ENCODE assay signal across 21 cellular contexts in genomic region chr2:29374823-29375222, GRCh38.
A peak's percentile ranks its signal among the peaks of the same experiment; 100 is the strongest.
DNase-seq lines count a peak whose midpoint lies in the region; ATAC-seq and FAIRE-seq lines count a peak whose summit lies in the region.
"Had no signal": no experiment of that assay in that cellular context is flagged by ENCODE, and none has a peak within 500 bp of the region (broad histone marks: within the 10 kb centered on the region; RNA-seq: fewer than 3 reads in every experiment).

No MANE protein-coding gene starts in this region.

- H3K27ac ChIP-seq in small intestine (ENCODE audit: low read depth in 1 of 2, low read length in 1 of 2), result no peak overlapping the region
- H3K27ac ChIP-seq: A549, SJCRH30, upper lobe of left lung had no signal

- DNase-seq in NCI-H2171 treated with DMSO at 0.1 percent for 48 hours (lab: John Stamatoyannopoulos, UW), result peak; percentile 41
- no peak for DNase-seq in NCI-H2171 (lab: John Stamatoyannopoulos, UW)
- peak; percentile 80 for DNase-seq in NCI-H345 treated with DMSO at 0.1 percent for 48 hours (lab: John Stamatoyannopoulos, UW; ENCODE audit: unreplicated experiment)
- DNase-seq in glomerular visceral epithelial cell (ENCODE audit: extremely low spot score), result peak; percentile 10
- peak; percentile 69 for DNase-seq in small intestine
- no peak for DNase-seq in NCI-H524 treated with DMSO at 0.1 percent for 48 hours (lab: John Stamatoyannopoulos, UW)
- no peak for DNase-seq in activated CD4-positive, CD25-positive, alpha-beta regulatory T cell treated with anti-CD3 and anti-CD28 coated beads, Interleukin-2, amount 50 U/mL, for 72 hours
- DNase-seq: activated naive CD4-positive, alpha-beta T cell; activated T-cell treated with anti-CD3 and anti-CD28 coated beads, Interleukin-2, amount 50 U/mL, for 72 hours; AML-193; CD4-positive, alpha-beta memory T cell; GDM1; KBM-7; NCI-H446 treated with DMSO at 0.1 percent for 48 hours; SJCRH30; stimulated activated CD4-positive, alpha-beta T cell treated with anti-CD3 and anti-CD28 coated beads, Interleukin-4, amount 100 ng/mL, for 4 hours; upper lobe of left lung had no signal

- no peaks in the 10 kb centered on the region for H3K27me3 ChIP-seq in small intestine (ENCODE audit: control insufficient read depth in 2 of 2, insufficient read depth in 2 of 2, low read length in 2 of 2)
- H3K27me3 ChIP-seq: SJCRH30, upper lobe of left lung had no signal

- FAIRE-seq in small intestine (lab: Jason Lieb, UNC), result no peak
- FAIRE-seq: A549 had no signal

- no peaks in the 10 kb centered on the region for H3K36me3 ChIP-seq in small intestine (ENCODE audit: control insufficient read depth in 2 of 2, insufficient read depth in 2 of 2, low read length in 2 of 2)
- H3K36me3 ChIP-seq: upper lobe of left lung had no signal

- no peaks in the 10 kb centered on the region for H3K9me3 ChIP-seq in small intestine (ENCODE audit: control insufficient read depth, low read depth)
- H3K9me3 ChIP-seq: A549, upper lobe of left lung had no signal

- H3K4me3 ChIP-seq in small intestine (ENCODE audit: low read depth in 1 of 2, low read length in 2 of 2), result no peak overlapping the region
- H3K4me3 ChIP-seq: A549, SJCRH30, upper lobe of left lung had no signal

- no peaks in the 10 kb centered on the region for H3K4me1 ChIP-seq in small intestine (ENCODE audit: control insufficient read depth in 2 of 2, insufficient read depth in 1 of 2, low read depth in 1 of 2, low read length in 1 of 2)
- H3K4me1 ChIP-seq: A549, SJCRH30, upper lobe of left lung had no signal

- WGBS in small intestine, 3 donors, result 25 to 68% (median 39%) methylated on average over 5 of the region's 5 CpGs

- ATAC-seq in HG02798 (IDR thresholded peaks at IDR 0.05; ENCODE audit: poor library complexity, unreplicated experiment), result no peak
- ATAC-seq: A549; activated T-cell treated with anti-CD3 and anti-CD28 coated beads, Interleukin-2, amount 50 U/mL, for 72 hours; sciatic nerve; stimulated activated memory B cell treated with anti-CD40 and anti-IgM and Interleukin-4, amounts not matched to agents 10 μg/mL and 1 μg/mL and 100 μg/mL, for 72 hours had no signal

Comparison
In these comparisons a context has a peak if more than half of its experiments do, and no peak if none do; other contexts are left out.
1. DNase-seq: peak in NCI-H2171 treated with DMSO at 0.1 percent for 48 hours (single experiment), NCI-H345 treated with DMSO at 0.1 percent for 48 hours (single experiment), glomerular visceral epithelial cell (single experiment) and small intestine (single experiment); none in NCI-H2171 (single experiment), NCI-H524 treated with DMSO at 0.1 percent for 48 hours (single experiment) and activated CD4-positive, CD25-positive, alpha-beta regulatory T cell treated with anti-CD3 and anti-CD28 coated beads, Interleukin-2, amount 50 U/mL, for 72 hours (single experiment).